Comparison of ENCODE assay signal across 1 cellular context in genomic region chr4:94757192-94758140, GRCh38.
A peak's percentile ranks its signal among the peaks of the same experiment; 100 is the strongest.
TF ChIP-seq lines count a peak whose summit lies in the region.

TSS of gene BMPR1B (plus strand) at chr4:94757955. CDS start at chr4:95104425, 346,470 bp downstream.

TF ChIP-seq in endothelial cell of umbilical vein, 7 proteins besides CTCF, POLR2A, EP300 and RAD21 (continued from another document):
- TF ChIP-seq POLR2AphosphoS5 (IDR thresholded peaks at IDR 0.05; ENCODE audit: insufficient read depth, low read depth, low read length): peak; percentile 3
- no peak for TF ChIP-seq MYC (IDR thresholded peaks at IDR 0.05; ENCODE audit: low read depth, low read length)
